Comparison of ENCODE assay signal across 8 cellular contexts in the genomic region with DNA sequence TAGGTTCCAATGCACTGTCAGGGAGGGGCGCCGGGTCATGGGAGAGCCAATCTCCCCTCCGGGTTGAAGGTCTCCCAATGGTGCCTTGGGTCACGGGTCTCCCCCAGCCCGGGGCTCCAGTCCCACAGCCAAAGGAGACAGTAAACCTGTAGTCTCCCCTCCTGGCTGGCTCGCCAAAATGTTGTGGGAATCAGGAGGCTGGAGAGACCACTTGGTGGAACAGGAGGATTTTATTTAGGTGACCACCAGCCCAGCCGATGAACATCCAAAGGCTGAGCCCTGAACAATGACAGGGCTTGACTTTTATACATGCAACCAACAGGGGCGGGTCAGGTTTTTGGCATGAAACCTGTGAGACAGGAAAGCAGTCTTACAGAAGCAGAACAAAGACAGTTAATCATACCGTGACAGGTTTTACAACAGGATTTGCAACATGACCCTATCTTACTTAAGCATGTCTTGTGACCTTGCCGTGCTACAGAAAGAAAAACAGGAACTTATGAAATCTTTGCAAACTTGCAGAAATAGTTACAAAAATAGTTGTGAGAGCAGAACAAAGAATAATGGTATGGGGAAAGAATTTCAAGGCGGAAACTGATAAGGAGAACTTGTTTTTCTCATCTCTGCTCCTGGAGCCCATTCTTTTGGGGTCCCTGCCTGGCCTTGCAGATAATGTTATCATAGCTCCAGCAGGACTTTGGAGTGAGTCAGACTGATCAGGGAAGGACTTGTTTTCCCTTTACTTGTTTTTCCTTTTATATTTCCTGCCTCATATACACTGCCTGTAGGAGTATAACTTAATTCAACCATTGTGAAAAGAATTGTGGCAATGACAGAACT. TPM values are rescaled to one million over a fixed set of nuclear protein-coding genes. Genes with fewer than 3 reads are reported as not detected.
DNase-seq lines count a peak whose midpoint lies in the region; ATAC-seq and TF ChIP-seq lines count a peak whose summit lies in the region.

No MANE protein-coding gene starts in this region.

- H3K27ac Mint-ChIP-seq in chondrocyte (ENCODE audit: unreplicated experiment): peak overlapping the region; percentile 51

- H3K9ac ChIP-seq in neuronal stem cell (ENCODE audit: low read depth, low read length, poor library complexity): no peak overlapping the region

- peaks cover 52% of the 10 kb centered on the region for H3K36me3 Mint-ChIP-seq in chondrocyte (ENCODE audit: low read depth)

- no peak overlapping the region for H3K4me2 ChIP-seq in neuronal stem cell (ENCODE audit: insufficient read depth, low read length, poor library complexity, severe bottlenecking)

- no peak overlapping the region for H3K4me3 ChIP-seq in neuronal stem cell (ENCODE audit: low read length in 2 of 2)

- H3K79me1 ChIP-seq in neuronal stem cell (ENCODE audit: low read depth, low read length): peaks cover 3% of the 10 kb centered on the region

- no peaks in the 10 kb centered on the region for H3K27me3 Mint-ChIP-seq in chondrocyte (ENCODE audit: low read depth)

- no peak overlapping the region for H2BK120ac ChIP-seq in neuronal stem cell (ENCODE audit: low read depth, low read length)

- no peak overlapping the region for H4K8ac ChIP-seq in neuronal stem cell (ENCODE audit: low read depth, low read length)

- H3K27me3 ChIP-seq in neuronal stem cell (ENCODE audit: control insufficient read depth in 3 of 3, insufficient read depth in 3 of 3, low read depth in 1 of 3, low read length in 3 of 3): no peaks in the 10 kb centered on the region

- H3K4ac ChIP-seq in neuronal stem cell (ENCODE audit: low read length): no peak overlapping the region

- H2AK5ac ChIP-seq in neuronal stem cell (ENCODE audit: low read depth, low read length): no peak overlapping the region

- ATAC-seq in GM18861 (IDR thresholded peaks at IDR 0.05; ENCODE audit: unreplicated experiment) (peak; percentile 62), HG03097 (IDR thresholded peaks at IDR 0.05; ENCODE audit: low FRiP score, unreplicated experiment) (no peak)

- H2AFZ ChIP-seq in neuronal stem cell (ENCODE audit: low read length): no peak overlapping the region

- peaks cover 39 to 99% of the 10 kb centered on the region in 2 donors for H3K9me3 ChIP-seq in neuronal stem cell (replicated peaks in 1 of 2; ENCODE audit: control insufficient read depth in 2 of 2, insufficient read depth in 1 of 2, low read depth in 1 of 2, low read length in 2 of 2)

- H3K9me3 Mint-ChIP-seq in chondrocyte (ENCODE audit: low read depth): peaks cover 52% of the 10 kb centered on the region

- H3K14ac ChIP-seq in neuronal stem cell (ENCODE audit: low read length): no peak overlapping the region

- no peak overlapping the region for H3K27ac ChIP-seq in neuronal stem cell (replicated peaks; ENCODE audit: low read length)

- no peak overlapping the region for H2BK12ac ChIP-seq in neuronal stem cell (ENCODE audit: low read length)

- H3K23ac ChIP-seq in neuronal stem cell (ENCODE audit: low read depth, low read length, poor library complexity): no peak overlapping the region

- TF ChIP-seq CTCF in chondrocyte (IDR thresholded peaks at IDR 0.05): no peak

- H2BK5ac ChIP-seq in neuronal stem cell (ENCODE audit: low read length): no peak overlapping the region

- H3K36me3 ChIP-seq in neuronal stem cell (replicated peaks in 1 of 2; ENCODE audit: control insufficient read depth in 2 of 2, insufficient read depth in 2 of 2, low read length in 2 of 2): peaks cover 23 to 90% of the 10 kb centered on the region in 2 donors

- no peaks in the 10 kb centered on the region for H3K4me1 ChIP-seq in neuronal stem cell (ENCODE audit: control insufficient read depth in 2 of 2, insufficient read depth in 1 of 2, low read depth in 1 of 2, low read length in 2 of 2)

- H3K4me1 Mint-ChIP-seq in chondrocyte (ENCODE audit: low read depth): peaks cover 21% of the 10 kb centered on the region

- H4K91ac ChIP-seq in neuronal stem cell (ENCODE audit: low read depth, low read length, poor library complexity): no peak overlapping the region

- H2BK15ac ChIP-seq in neuronal stem cell (ENCODE audit: low read length): no peak overlapping the region

- DNase-seq in LoVo (ENCODE audit: low spot score): peak; percentile 62
- DNase-seq in chondrocyte (ENCODE audit: low spot score): no peak
- DNase-seq in pons (ENCODE audit: low spot score): peak; percentile 24
- DNase-seq in neuronal stem cell (ENCODE audit: low spot score): no peak
- DNase-seq in NCI-H2196 (lab: John Stamatoyannopoulos, UW; ENCODE audit: unreplicated experiment): no peak
- no peak for DNase-seq in stimulated activated CD8-positive, alpha-beta memory T cell treated with anti-CD3 and anti-CD28 coated beads, Interleukin-4, amount 100 ng/mL, for 48 hours

- no peak overlapping the region for H3K4me3 Mint-ChIP-seq in chondrocyte (ENCODE audit: unreplicated experiment)

- no peak overlapping the region for H3K18ac ChIP-seq in neuronal stem cell (ENCODE audit: low read length)

- WGBS in neuronal stem cell (ENCODE audit: extremely low coverage in 2 of 2, insufficient read length in 2 of 2, insufficient replicate concordance in 1 of 2), 2 donors: no CpG with 5 or more reads among the region's 11 CpGs

RNA-seq across cellular contexts. Expression of a gene that starts 7.1 kb away (rescaled TPM):
- 10.1 to 20.2 TPM (median 10.8 TPM) in 3 replicates for total RNA-seq in chondrocyte
- 18.6 TPM for polyA plus RNA-seq in neuronal stem cell (2013, experiment 1 of 2)
- polyA plus RNA-seq in neuronal stem cell (2013, experiment 2 of 2): 19.3 TPM

RNA-seq across cellular contexts. Expression of a gene that starts 8.5 kb away (rescaled TPM):
- 4.7 to 12.0 TPM (median 6.9 TPM) in 3 replicates for total RNA-seq in chondrocyte
- 20.4 TPM for polyA plus RNA-seq in neuronal stem cell (2013, experiment 1 of 2)
- polyA plus RNA-seq in neuronal stem cell (2013, experiment 2 of 2): 21.0 TPM

Comparison
In these comparisons a context has a peak if more than half of its experiments do, and no peak if none do; other contexts are left out.
1. DNase-seq: peak in LoVo (single experiment) and pons (single experiment); none in chondrocyte (single experiment), neuronal stem cell (single experiment), NCI-H2196 (single experiment) and stimulated activated CD8-positive, alpha-beta memory T cell treated with anti-CD3 and anti-CD28 coated beads, Interleukin-4, amount 100 ng/mL, for 48 hours (single experiment).